In genomic region chr4:126715681-126716080, GRCh38 we compare ENCODE assay signal across 24 cellular contexts.
"Had no signal": no experiment of that assay in that cellular context is flagged by ENCODE, and none has a peak within 500 bp of the region (broad histone marks: within the 10 kb centered on the region; RNA-seq: fewer than 3 reads in every experiment).

No MANE protein-coding gene starts in this region.

- H3K4me1 Mint-ChIP-seq: T-cell had no signal

- H3K27ac Mint-ChIP-seq: T-cell; T-helper 1 cell treated with Interleukin-12 subunit alpha and Interleukin-12 subunit beta and Interleukin-4 antibody, amounts not matched to agents 30 μg/mL and 1 μg/mL, for 36 hours had no signal

- H3K4me2 ChIP-seq: KMS-11, SK-N-SH had no signal

- FAIRE-seq: HepG2, HTR-8/SVneo, RCC 7860 had no signal

- H3K4me3 Mint-ChIP-seq: T-cell; T-helper 1 cell treated with Interleukin-12 subunit alpha and Interleukin-12 subunit beta and Interleukin-4 antibody, amounts not matched to agents 30 μg/mL and 1 μg/mL, for 36 hours had no signal

- H3K36me3 Mint-ChIP-seq: T-cell had no signal

- DNase-seq: IMR-90, Kasumi-1, MM.1S, NCI-H1092 treated with DMSO at 0.1 percent for 48 hours, NCI-H1436, NCI-H187, NCI-H2081, NCI-H2107, NCI-H2227 treated with DMSO at 0.1 percent for 48 hours, NCI-H524, NCI-H526 treated with DMSO at 0.1 percent for 48 hours, NCI-H748 treated with DMSO at 0.1 percent for 48 hours, Right ventricle myocardium superior, RPMI8226, SIG-M5, SK-N-SH, SW 1271, T-cell had no signal

- H3K27ac ChIP-seq: HL-60, KMS-11 had no signal

- H3K27me3 Mint-ChIP-seq: T-cell had no signal

- ATAC-seq: HepG2, T-cell had no signal

- H3K9me3 ChIP-seq: SK-N-SH had no signal

- H3K9ac ChIP-seq: KMS-11, SK-N-SH had no signal
